Comparison of ENCODE assay signal across 9 cellular contexts in genomic region chr16:16169615-16170014, GRCh38. TPM values are rescaled to one million over a fixed set of nuclear protein-coding genes. Genes with fewer than 3 reads are reported as not detected.
"Had no signal": no experiment of that assay in that cellular context is flagged by ENCODE, and none has a peak within 500 bp of the region (broad histone marks: within the 10 kb centered on the region; RNA-seq: fewer than 3 reads in every experiment).

No MANE protein-coding gene starts in this region.

- H3K27ac ChIP-seq: GM23248, HL-60 had no signal

- H3K9me3 ChIP-seq: HAP-1 had no signal

- H3K36me3 ChIP-seq: HAP-1 had no signal

- H2AFZ ChIP-seq: GM23248 had no signal

- H3K4me1 ChIP-seq: HAP-1 had no signal

- DNase-seq: GM23248, GOT3, H7, HFFc6, IMR-90 had no signal

- H3K4me3 ChIP-seq: GM23248, HAP-1 had no signal

- H3K9ac ChIP-seq: GM23248 had no signal

- ATAC-seq: HCT116 had no signal

RNA-seq across cellular contexts. Expression of gene ABCC6, which starts 53.7 kb away (rescaled TPM):
- total RNA-seq: GM23248, HT1080 had no signal
